Comparison of ENCODE assay signal across 1 cellular context in the genomic region with DNA sequence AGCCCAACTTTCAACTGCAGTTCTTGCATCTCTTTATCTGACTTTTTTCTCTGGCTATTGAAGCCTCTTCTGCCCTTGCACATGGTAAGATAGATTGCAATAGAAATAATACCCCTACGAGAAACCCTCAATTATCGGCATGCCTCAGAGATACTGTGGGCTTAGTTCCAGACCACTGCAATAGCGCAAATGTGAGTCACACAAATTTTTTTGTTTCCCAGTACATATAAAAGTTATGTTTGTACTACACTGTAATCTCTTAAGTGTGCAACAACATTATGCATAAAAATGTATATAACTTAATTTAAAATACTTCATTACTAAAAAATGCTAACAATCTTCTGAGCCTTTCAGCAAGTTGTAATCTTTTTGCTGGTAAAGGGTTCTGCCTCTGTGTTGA.
TF ChIP-seq lines count a peak whose summit lies in the region.

No MANE protein-coding gene starts in this region.

TF ChIP-seq in IMR-90, 13 proteins besides CTCF, POLR2A, EP300 and RAD21:
- TF ChIP-seq MAFK (IDR thresholded peaks at IDR 0.05; ENCODE audit: low read depth, low read length) (no peak), CEBPB (IDR thresholded peaks at IDR 0.05; ENCODE audit: low read depth, low read length) (peak; percentile 63)
